Comparison of ENCODE assay signal across 1 cellular context in the genomic region with DNA sequence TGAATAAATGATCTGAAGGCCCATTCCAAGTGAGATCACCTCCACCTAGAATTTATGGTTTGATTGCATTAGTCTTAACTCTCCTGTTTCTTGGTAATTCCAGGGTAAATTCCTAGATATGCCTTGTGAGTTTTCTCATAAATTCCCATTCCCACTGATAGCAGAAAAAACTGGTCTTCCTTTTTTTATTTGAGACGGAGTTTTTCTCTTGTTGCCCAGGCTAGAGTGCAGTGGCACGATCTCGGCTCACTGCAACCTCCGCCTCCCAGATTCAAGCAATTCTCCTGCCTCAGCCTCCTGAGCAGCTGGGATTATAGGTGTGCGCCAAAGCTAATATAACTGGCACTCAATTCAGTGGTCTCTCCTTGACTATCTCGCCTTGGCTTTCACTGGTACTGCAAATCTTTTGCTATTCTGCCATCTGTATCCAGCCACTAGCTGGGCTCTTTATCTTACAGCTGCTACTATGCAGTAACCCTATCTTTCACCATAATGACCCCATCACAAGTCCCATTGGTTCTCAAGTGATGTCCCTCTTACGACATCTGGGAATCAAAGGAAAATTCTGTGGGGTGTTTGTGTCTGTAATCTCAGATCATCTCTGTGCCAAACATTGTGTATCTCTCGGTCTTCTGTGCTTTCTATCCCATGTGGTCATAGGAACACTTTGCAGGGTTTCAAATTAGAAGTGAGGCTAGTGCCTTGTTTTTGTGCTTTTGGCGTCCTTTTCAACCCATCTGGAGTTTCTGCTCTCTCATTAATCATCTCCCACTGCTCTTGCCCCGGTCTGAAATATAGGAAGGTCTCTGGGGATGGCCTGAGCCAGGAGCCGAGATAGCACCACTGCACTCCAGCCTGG.
TF ChIP-seq lines count a peak whose summit lies in the region.

No MANE protein-coding gene starts in this region.

TF ChIP-seq in K562, 482 proteins besides CTCF, POLR2A, EP300 and RAD21 (continued from another document):
- TF ChIP-seq, protein P1, sequence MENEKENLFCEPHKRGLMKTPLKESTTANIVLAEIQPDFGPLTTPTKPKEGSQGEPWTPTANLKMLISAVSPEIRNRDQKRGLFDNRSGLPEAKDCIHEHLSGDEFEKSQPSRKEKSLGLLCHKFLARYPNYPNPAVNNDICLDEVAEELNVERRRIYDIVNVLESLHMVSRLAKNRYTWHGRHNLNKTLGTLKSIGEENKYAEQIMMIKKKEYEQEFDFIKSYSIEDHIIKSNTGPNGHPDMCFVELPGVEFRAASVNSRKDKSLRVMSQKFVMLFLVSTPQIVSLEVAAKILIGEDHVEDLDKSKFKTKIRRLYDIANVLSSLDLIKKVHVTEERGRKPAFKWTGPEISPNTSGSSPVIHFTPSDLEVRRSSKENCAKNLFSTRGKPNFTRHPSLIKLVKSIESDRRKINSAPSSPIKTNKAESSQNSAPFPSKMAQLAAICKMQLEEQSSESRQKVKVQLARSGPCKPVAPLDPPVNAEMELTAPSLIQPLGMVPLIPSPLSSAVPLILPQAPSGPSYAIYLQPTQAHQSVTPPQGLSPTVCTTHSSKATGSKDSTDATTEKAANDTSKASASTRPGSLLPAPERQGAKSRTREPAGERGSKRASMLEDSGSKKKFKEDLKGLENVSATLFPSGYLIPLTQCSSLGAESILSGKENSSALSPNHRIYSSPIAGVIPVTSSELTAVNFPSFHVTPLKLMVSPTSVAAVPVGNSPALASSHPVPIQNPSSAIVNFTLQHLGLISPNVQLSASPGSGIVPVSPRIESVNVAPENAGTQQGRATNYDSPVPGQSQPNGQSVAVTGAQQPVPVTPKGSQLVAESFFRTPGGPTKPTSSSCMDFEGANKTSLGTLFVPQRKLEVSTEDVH (IDR thresholded peaks at IDR 0.05; ENCODE audit: low read depth, partially characterized antibody) = peak; percentile 69
- peak; percentile 25; the same call in 1 of the 2 replicates for TF ChIP-seq ZBTB17 (CRISPR knock-in tag; IDR thresholded peaks at IDR 0.05)
- 0 out of 2 replicates have a peak, but pooled peaks have one; percentile 29 for TF ChIP-seq CBFA2T3 (IDR thresholded peaks at IDR 0.05)
- no peak for TF ChIP-seq JUNB (CRISPR knock-in tag; conservative IDR thresholded peaks at IDR 0.05)
- TF ChIP-seq, protein P2, sequence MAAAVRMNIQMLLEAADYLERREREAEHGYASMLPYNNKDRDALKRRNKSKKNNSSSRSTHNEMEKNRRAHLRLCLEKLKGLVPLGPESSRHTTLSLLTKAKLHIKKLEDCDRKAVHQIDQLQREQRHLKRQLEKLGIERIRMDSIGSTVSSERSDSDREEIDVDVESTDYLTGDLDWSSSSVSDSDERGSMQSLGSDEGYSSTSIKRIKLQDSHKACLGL (CRISPR knock-in tag; IDR thresholded peaks at IDR 0.05; ENCODE audit: borderline replicate concordance, poor library complexity, severe bottlenecking) = no peak
- TF ChIP-seq ZNF124 (CRISPR knock-in tag; IDR thresholded peaks at IDR 0.05) = no peak
- peak; percentile 59; the same call in 1 of the 2 replicates for TF ChIP-seq MYNN (IDR thresholded peaks at IDR 0.05)
- no peak for TF ChIP-seq MYNN (CRISPR knock-in tag; IDR thresholded peaks at IDR 0.05)
- TF ChIP-seq KHSRP (IDR thresholded peaks at IDR 0.05) = peak; percentile 44; the same call in 1 of the 2 replicates
